1 cellular context compared by ENCODE assay signal in the genomic region with DNA sequence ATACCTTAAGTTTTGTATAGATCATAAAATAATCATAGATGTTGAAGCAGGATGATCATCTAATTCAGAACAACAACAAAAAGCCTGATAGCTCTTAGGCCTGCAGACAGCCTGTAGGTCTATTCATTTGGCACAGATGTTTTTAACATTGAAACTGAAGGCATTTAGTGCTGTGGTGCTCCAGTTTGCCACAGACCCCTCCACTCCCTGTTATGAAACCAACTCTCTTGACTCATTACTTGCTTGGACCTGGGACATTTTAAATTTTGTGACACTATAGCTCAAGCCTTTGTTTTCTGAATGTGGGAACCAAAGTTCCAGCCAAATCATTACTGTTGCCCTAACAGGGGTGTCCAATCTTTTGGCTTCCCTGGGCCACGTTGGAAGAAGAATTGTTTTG.
TF ChIP-seq lines count a peak whose summit lies in the region.

No MANE protein-coding gene starts in this region.

TF ChIP-seq in WTC11, 78 proteins besides CTCF, POLR2A, EP300 and RAD21 (continued from another document):
- no peak for TF ChIP-seq AFF4 (CRISPR knock-in tag; IDR thresholded peaks at IDR 0.05; ENCODE audit: borderline replicate concordance)
